In genomic region chr1:31760422-31760900, GRCh38 we compare ENCODE assay signal across 8 cellular contexts. TPM values are rescaled to one million over a fixed set of nuclear protein-coding genes. Genes with fewer than 3 reads are reported as not detected.
DNase-seq lines count a peak whose midpoint lies in the region; ATAC-seq and TF ChIP-seq lines count a peak whose summit lies in the region.

No MANE protein-coding gene starts in this region.

- no peak overlapping the region for H3K27ac Mint-ChIP-seq in Calu3 (ENCODE audit: unreplicated experiment)
- peak overlapping the region in 2 of 9 donors; percentile 10 to 29 for H3K27ac Mint-ChIP-seq in naive thymus-derived CD4-positive, alpha-beta T cell

- H3K4me3 ChIP-seq in duodenal mucosa (ENCODE audit: low read depth in 1 of 2, low read length in 2 of 2): peak overlapping the region; percentile 50 to 69
- H3K4me3 ChIP-seq in naive thymus-derived CD4-positive, alpha-beta T cell (ENCODE audit: low read length): peak overlapping the region; percentile 71

- H3K9me3 ChIP-seq in duodenal mucosa (ENCODE audit: control insufficient read depth in 1 of 2, low read length in 2 of 2): no peaks in the 10 kb centered on the region
- no peaks in the 10 kb centered on the region for H3K9me3 ChIP-seq in naive thymus-derived CD4-positive, alpha-beta T cell (ENCODE audit: control insufficient read depth in 2 of 3, low read length in 3 of 3)

- peaks cover 21% of the 10 kb centered on the region for H3K4me1 Mint-ChIP-seq in Calu3 (ENCODE audit: low read depth, unreplicated experiment)
- peaks cover 6 to 32% (median 26%) of the 10 kb centered on the region in 7 donors for H3K4me1 Mint-ChIP-seq in naive thymus-derived CD4-positive, alpha-beta T cell

- H3K27me3 Mint-ChIP-seq in Calu3 (ENCODE audit: unreplicated experiment): peaks cover 51% of the 10 kb centered on the region
- peaks cover 0 to 61% (median 4%) of the 10 kb centered on the region in 5 donors for H3K27me3 Mint-ChIP-seq in naive thymus-derived CD4-positive, alpha-beta T cell

- H3K27ac ChIP-seq in duodenal mucosa (ENCODE audit: low read depth, low read length): no peak overlapping the region
- H3K27ac ChIP-seq in naive thymus-derived CD4-positive, alpha-beta T cell (ENCODE audit: low read depth, low read length): no peak overlapping the region

- H3K27me3 ChIP-seq in duodenal mucosa (ENCODE audit: control insufficient read depth in 1 of 2, insufficient read depth in 2 of 2, low read length in 2 of 2): peaks cover 32% of the 10 kb centered on the region in 2 donors
- H3K27me3 ChIP-seq in naive thymus-derived CD4-positive, alpha-beta T cell (ENCODE audit: control insufficient read depth in 2 of 2, insufficient read depth in 2 of 2, low read length in 2 of 2): no peaks in the 10 kb centered on the region

- no peaks in the 10 kb centered on the region for H3K9me3 Mint-ChIP-seq in Calu3 (ENCODE audit: low read depth, unreplicated experiment)
- H3K9me3 Mint-ChIP-seq in naive thymus-derived CD4-positive, alpha-beta T cell: peaks cover 0 to 2% (median 0%) of the 10 kb centered on the region in 11 donors

- no TSS peak for BruUV-seq in Calu3 (replicated peaks; lab: Mats Ljungman, UMichigan)

- H3K9ac ChIP-seq in duodenal mucosa (ENCODE audit: low read depth in 1 of 2, low read length in 2 of 2): peak overlapping the region in 1 of 2 donors; percentile 54

- peaks cover 24% of the 10 kb centered on the region for H3K36me3 Mint-ChIP-seq in Calu3 (ENCODE audit: insufficient read depth, unreplicated experiment)
- H3K36me3 Mint-ChIP-seq in naive thymus-derived CD4-positive, alpha-beta T cell: peaks cover 0 to 2% (median 0%) of the 10 kb centered on the region in 5 donors

- intact Hi-C loops in Calu3 (cut with micrococcal nuclease; ENCODE audit: unreplicated experiment): no loop called here
- intact Hi-C loops in naive thymus-derived CD4-positive, alpha-beta T cell (cut with micrococcal nuclease): loop anchor here in 1 of 2 donors (5.0 to 10.0 kb wide), 3 partner anchors 177 to 634 kb away; partner anchors contain the start of genes BSDC1, KHDRBS1 and PTP4A2

- CTCF ChIA-PET in Calu3 (lab: Charles Lee): interaction anchor here (0.6 to 1.9 kb wide), 7 partner anchors 9 to 191 kb away, joined by 3 to 7 read pairs (median 4); no protein-coding TSS in a partner anchor
- CTCF ChIA-PET in naive thymus-derived CD4-positive, alpha-beta T cell (lab: Charles Lee): interaction anchor here (0.6 to 1.3 kb wide), 5 partner anchors 16 to 143 kb away, joined by 3 to 12 read pairs (median 3); no protein-coding TSS in a partner anchor

- POLR2A ChIA-PET in naive thymus-derived CD4-positive, alpha-beta T cell (lab: Charles Lee): interaction anchor here (0.5 to 1.3 kb wide), 2 partner anchors 66 to 156 kb away, joined by 3 read pairs; no protein-coding TSS in a partner anchor

- DNase-seq in Calu3 (no peak), NCI-H1105 treated with DMSO at 0.1 percent for 48 hours (lab: John Stamatoyannopoulos, UW) (peak; percentile 46), T-helper 9 cell (no peak), medulla oblongata (ENCODE audit: extremely low spot score) (no peak)
- peak in 2 of 9 donors; percentile 20 to 41 for DNase-seq in naive thymus-derived CD4-positive, alpha-beta T cell

- peak; percentile 7 for ATAC-seq in naive thymus-derived CD4-positive, alpha-beta T cell
- ATAC-seq in HG02678 (IDR thresholded peaks at IDR 0.05; ENCODE audit: unreplicated experiment) (no peak), GM18870 (IDR thresholded peaks at IDR 0.05; ENCODE audit: unreplicated experiment) (no peak)

- no peak for TF ChIP-seq CTCF in Calu3 (IDR thresholded peaks at IDR 0.05; ENCODE audit: unreplicated experiment)

- peak overlapping the region; percentile 75 for H3K4me3 Mint-ChIP-seq in Calu3 (ENCODE audit: low read depth, unreplicated experiment)
- peak overlapping the region; percentile 61 to 89 (median 72) for H3K4me3 Mint-ChIP-seq in naive thymus-derived CD4-positive, alpha-beta T cell

- H3K36me3 ChIP-seq in duodenal mucosa (ENCODE audit: control insufficient read depth in 1 of 2, insufficient read depth in 2 of 2, low read length in 2 of 2): no peaks in the 10 kb centered on the region
- H3K36me3 ChIP-seq in naive thymus-derived CD4-positive, alpha-beta T cell (ENCODE audit: control insufficient read depth in 2 of 3, insufficient read depth in 3 of 3, low read length in 3 of 3): no peaks in the 10 kb centered on the region

- H3K4me1 ChIP-seq in duodenal mucosa (ENCODE audit: control insufficient read depth in 1 of 2, insufficient read depth in 2 of 2, low read length in 2 of 2): peaks cover 33 to 38% of the 10 kb centered on the region in 2 donors
- H3K4me1 ChIP-seq in naive thymus-derived CD4-positive, alpha-beta T cell (ENCODE audit: control insufficient read depth in 2 of 2, insufficient read depth in 2 of 2, low read length in 2 of 2): peaks cover 23 to 32% of the 10 kb centered on the region in 2 donors

RNA-seq across cellular contexts. Expression of gene ADGRB2, which starts 3.7 kb away (rescaled TPM):
- 1.9 and 2.9 TPM in 2 replicates for total RNA-seq in Calu3 (2022)
- 1 to 10 TPM in 1 of 5 experiments, under 1 TPM in 4; 0.11 to 4.3 (median 0.43) TPM for total RNA-seq in naive thymus-derived CD4-positive, alpha-beta T cell
- polyA plus RNA-seq in naive thymus-derived CD4-positive, alpha-beta T cell: not detected

RNA-seq across cellular contexts. Expression of gene SPOCD1, which starts 55.4 kb away (rescaled TPM):
- total RNA-seq in Calu3 (2022): 6.3 and 8.4 TPM in 2 replicates
- total RNA-seq in naive thymus-derived CD4-positive, alpha-beta T cell: under 1 TPM in 2 of 5 experiments, not detected in 3; 0.21 to 0.38 TPM
- polyA plus RNA-seq in naive thymus-derived CD4-positive, alpha-beta T cell: not detected

RNA-seq across cellular contexts. Expression of gene COL16A1, which starts 56.6 kb away (rescaled TPM):
- 3.8 and 9.2 TPM in 2 replicates for total RNA-seq in Calu3 (2022)
- total RNA-seq in naive thymus-derived CD4-positive, alpha-beta T cell: under 1 TPM in 1 of 5 experiments, not detected in 4; 0.37 TPM
- polyA plus RNA-seq in naive thymus-derived CD4-positive, alpha-beta T cell: under 1 TPM in 1 of 2 donors, not detected in 1; 0.31 TPM
